Comparison of ENCODE assay signal across 2 cellular contexts in genomic region chr9:133477461-133477860, GRCh38.
TF ChIP-seq lines count a peak whose summit lies in the region.

No MANE protein-coding gene starts in this region.

TF ChIP-seq in SK-N-SH, 30 proteins besides CTCF, POLR2A, EP300 and RAD21:
- no peak for TF ChIP-seq MEF2A (IDR thresholded peaks at IDR 0.05; ENCODE audit: borderline replicate concordance, low read depth)
- TF ChIP-seq GABPA (IDR thresholded peaks at IDR 0.05; ENCODE audit: low read depth), result no peak
- TF ChIP-seq RXRA (IDR thresholded peaks at IDR 0.05; ENCODE audit: borderline replicate concordance, low read depth), result no peak
- TF ChIP-seq TAF1 (IDR thresholded peaks at IDR 0.05; ENCODE audit: borderline replicate concordance, low read depth, low read length), result no peak
- TF ChIP-seq FOSL2 (IDR thresholded peaks at IDR 0.05; ENCODE audit: borderline replicate concordance, low read depth), result no peak

TF ChIP-seq in SK-N-SH treated with all-trans-retinoic acid at 6 μM for 48 hours, 23 proteins besides CTCF, POLR2A, EP300 and RAD21:
- TF ChIP-seq BACH2 (CRISPR knock-in tag; IDR thresholded peaks at IDR 0.05; ENCODE audit: borderline replicate concordance) (no peak), SNAI2 (CRISPR knock-in tag; IDR thresholded peaks at IDR 0.05) (no peak), TSHZ2 (CRISPR knock-in tag; IDR thresholded peaks at IDR 0.05) (no peak)
